1 cellular context compared by ENCODE assay signal in the genomic region with DNA sequence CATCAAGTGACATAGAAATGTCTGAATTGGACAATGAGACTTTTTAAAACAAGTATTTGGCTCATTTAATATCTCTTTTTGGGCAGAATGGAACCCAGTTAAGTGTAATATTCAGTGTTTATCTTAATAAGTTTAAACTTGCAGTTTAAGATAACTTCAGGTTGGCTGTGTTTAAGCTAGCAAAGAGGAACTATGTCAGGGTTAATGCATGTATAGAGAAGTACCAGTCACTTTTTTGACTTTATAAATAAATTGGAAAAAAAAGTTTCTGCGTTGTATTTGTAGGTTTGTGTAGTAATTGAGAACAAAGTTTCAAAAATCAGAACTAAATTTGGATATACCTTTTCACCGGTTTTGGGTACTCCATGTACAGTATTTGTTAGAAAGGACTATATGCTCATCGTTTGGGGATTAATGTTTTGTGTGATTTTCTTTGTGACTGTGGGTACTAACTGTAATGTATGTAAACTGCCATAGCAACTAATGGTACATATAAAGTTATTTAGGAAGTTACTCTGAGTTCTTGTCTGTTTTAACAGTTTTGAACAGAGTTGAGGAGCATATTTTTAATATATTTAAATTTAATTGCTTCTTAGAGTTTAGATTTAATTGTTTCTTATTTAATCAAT.
TF ChIP-seq lines count a peak whose summit lies in the region.

No MANE protein-coding gene starts in this region.

TF ChIP-seq in IMR-90, 13 proteins besides CTCF, POLR2A, EP300 and RAD21 (continued from another document):
- TF ChIP-seq CEBPB (IDR thresholded peaks at IDR 0.05; ENCODE audit: low read depth, low read length) (no peak), NFE2L2 (IDR thresholded peaks at IDR 0.05; ENCODE audit: low read depth, low read length) (no peak), CHD1 (IDR thresholded peaks at IDR 0.05; ENCODE audit: low read depth, low read length) (no peak), SMC3 (IDR thresholded peaks at IDR 0.05; ENCODE audit: low read depth, low read length) (no peak)
